ENCODE assay signal across 8 cellular contexts in the genomic region with DNA sequence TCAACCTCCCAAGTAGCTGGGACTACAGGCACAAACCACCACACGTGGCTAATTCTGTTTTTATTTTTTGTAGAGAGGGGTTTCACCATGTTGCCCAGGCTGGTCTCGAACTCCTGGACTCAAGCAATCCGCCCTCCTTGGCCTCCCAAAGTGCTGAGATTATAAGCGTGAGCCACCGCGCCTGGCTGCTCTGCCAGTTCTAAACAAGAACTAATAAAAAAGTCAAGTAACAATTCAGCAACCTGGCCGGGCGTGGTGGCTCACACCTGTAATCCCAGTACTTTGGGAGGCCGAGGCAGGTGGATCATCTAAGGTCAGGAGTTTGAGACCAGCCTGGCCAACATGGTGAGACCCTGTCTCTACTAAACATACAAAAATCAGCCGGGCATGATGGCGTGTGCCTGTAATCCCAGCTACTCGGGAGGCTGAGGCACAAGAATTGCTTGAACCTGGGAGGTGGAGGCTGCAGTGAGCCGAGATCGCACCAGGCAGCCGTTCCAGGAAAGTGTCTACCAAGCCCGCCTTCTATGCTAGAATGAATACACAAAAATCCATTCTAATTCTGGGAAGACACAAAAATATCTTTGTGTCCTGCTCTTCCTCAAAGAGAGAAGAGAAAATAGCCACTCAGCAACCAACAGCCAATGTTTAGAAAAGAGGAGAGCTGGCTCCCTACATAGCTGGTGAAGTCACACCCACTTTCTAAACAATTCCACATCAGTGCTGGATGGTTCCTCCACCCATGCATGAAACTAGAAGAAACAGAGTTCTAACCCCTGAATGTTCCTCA. TPM values are rescaled to one million over a fixed set of nuclear protein-coding genes. Genes with fewer than 3 reads are reported as not detected.
A peak's percentile ranks its signal among the peaks of the same experiment; 100 is the strongest.
DNase-seq lines count a peak whose midpoint lies in the region; ATAC-seq and TF ChIP-seq lines count a peak whose summit lies in the region.
"Not testable (repeated sequence)": the region's sequence is repeated elsewhere in the genome, so short reads cannot be mapped to it uniquely, and the experiment has no call there.
"Had no signal": no experiment of that assay in that cellular context is flagged by ENCODE, and none has a peak within 500 bp of the region (broad histone marks: within the 10 kb centered on the region; RNA-seq: fewer than 3 reads in every experiment).

No MANE protein-coding gene starts in this region.

- BruUV-seq in HCT116 (replicated peaks; lab: Mats Ljungman, UMichigan) = not testable (repeated sequence)

- TF ChIP-seq CTCF in HCT116 (IDR thresholded peaks at IDR 0.05 in 2 of 3, conservative IDR thresholded peaks at IDR 0.05 in 1 of 3; ENCODE audit: borderline replicate concordance in 1 of 3, insufficient read depth in 1 of 3, low read depth in 2 of 3, low read length in 2 of 3); esophagus squamous epithelium (IDR thresholded peaks at IDR 0.05); hepatocyte (IDR thresholded peaks at IDR 0.05; ENCODE audit: poor library complexity); ovary (IDR thresholded peaks at IDR 0.05): not testable (repeated sequence)

- not testable (repeated sequence) for H3K9me3 ChIP-seq in HCT116 (ENCODE audit: control insufficient read depth in 1 of 2, insufficient read depth in 1 of 2, low read depth in 1 of 2, low read length in 2 of 2); esophagus squamous epithelium; hepatocyte (ENCODE audit: low read depth); ovary

- TF ChIP-seq RAD21 in HCT116 (IDR thresholded peaks at IDR 0.05; ENCODE audit: low read depth) = not testable (repeated sequence)

- H3K4me1 Mint-ChIP-seq in stimulated activated naive B cell treated with anti-CD40 and anti-IgM and Interleukin-4, amounts not matched to agents 10 μg/mL and 1 μg/mL and 100 μg/mL, for 72 hours = not testable (repeated sequence)

- not testable (repeated sequence) for H3K27me3 Mint-ChIP-seq in stimulated activated naive B cell treated with anti-CD40 and anti-IgM and Interleukin-4, amounts not matched to agents 10 μg/mL and 1 μg/mL and 100 μg/mL, for 72 hours

- H2AFZ ChIP-seq in HCT116 (ENCODE audit: low read depth, low read length, poor library complexity, severe bottlenecking); hepatocyte: not testable (repeated sequence)

- not testable (repeated sequence) for H4K20me1 ChIP-seq in HCT116 (ENCODE audit: insufficient read depth); hepatocyte (ENCODE audit: insufficient read depth, poor library complexity, severe bottlenecking)

- not testable (repeated sequence) for H3K27ac ChIP-seq in HCT116 (ENCODE audit: low read depth, low read length)
- H3K27ac ChIP-seq in angular gyrus (ENCODE audit: low read depth, low read length) (peak overlapping the region; percentile 67), esophagus squamous epithelium (peak overlapping the region in 3 of 4 donors; percentile 53 to 58 (median 55)), hepatocyte (peak overlapping the region; percentile 23), ovary (peak overlapping the region; percentile 16 to 56)

- H3K4me1 ChIP-seq in HCT116 (ENCODE audit: control insufficient read depth in 1 of 2, insufficient read depth in 2 of 2, low read length in 2 of 2); hepatocyte (ENCODE audit: insufficient read depth): not testable (repeated sequence)
- H3K4me1 ChIP-seq in esophagus squamous epithelium (peaks cover 0 to 22% (median 0%) of the 10 kb centered on the region in 3 donors), ovary (ENCODE audit: insufficient read depth) (peaks cover 19% of the 10 kb centered on the region)

- H3K79me2 ChIP-seq in HCT116 (ENCODE audit: insufficient read depth, low read length); hepatocyte: not testable (repeated sequence)

- intact Hi-C loops in HCT116 (cut with micrococcal nuclease); esophagus squamous epithelium (cut with DNase I): not testable (repeated sequence)
- intact Hi-C loops in ovary (cut with DNase I) = loop anchor here in 2 of 4 donors (10.0 kb wide), 2 partner anchors 47 to 327 kb away; a partner anchor contains a TSS

- H3K9me3 Mint-ChIP-seq in stimulated activated naive B cell treated with anti-CD40 and anti-IgM and Interleukin-4, amounts not matched to agents 10 μg/mL and 1 μg/mL and 100 μg/mL, for 72 hours = not testable (repeated sequence)

- not testable (repeated sequence) for H3K4me3 Mint-ChIP-seq in stimulated activated naive B cell treated with anti-CD40 and anti-IgM and Interleukin-4, amounts not matched to agents 10 μg/mL and 1 μg/mL and 100 μg/mL, for 72 hours

- H3K4me2 ChIP-seq in HCT116 (ENCODE audit: low read length); hepatocyte: not testable (repeated sequence)

- CTCF ChIA-PET in HCT116 (lab: Charles Lee) = interaction anchor here (1.4 kb wide), 1 partner anchor 9 kb away, joined by 3 read pairs; no protein-coding TSS in a partner anchor

- 94 to 95% methylated on average over 9 to 11 of the region's 16 CpGs for WGBS in esophagus squamous epithelium, 2 donors
- WGBS in hepatocyte (ENCODE audit: low lambda C conversion rate, missing lambda C conversion rate) = 93% methylated on average over 16 of the region's 16 CpGs
- 71 to 79% (median 78%) methylated on average over 16 of the region's 16 CpGs for WGBS in ovary, 3 donors

- not testable (repeated sequence) for H3K4me3 ChIP-seq in HCT116 (replicated peaks in 1 of 2; ENCODE audit: low read depth in 1 of 2, low read length in 2 of 2); esophagus squamous epithelium; hepatocyte; ovary

- H3K27me3 ChIP-seq in HCT116 (ENCODE audit: insufficient read depth, low read length); esophagus squamous epithelium; hepatocyte; ovary: not testable (repeated sequence)

- peak overlapping the region; percentile 20 for H3K27ac Mint-ChIP-seq in stimulated activated naive B cell treated with anti-CD40 and anti-IgM and Interleukin-4, amounts not matched to agents 10 μg/mL and 1 μg/mL and 100 μg/mL, for 72 hours

- H3K36me3 ChIP-seq in HCT116 (ENCODE audit: control insufficient read depth in 1 of 2, insufficient read depth in 2 of 2, low read length in 2 of 2) = peaks cover 46 to 53% of the 10 kb centered on the region in 2 experiments
- peaks cover 27 to 100% (median 53%) of the 10 kb centered on the region in 3 donors for H3K36me3 ChIP-seq in esophagus squamous epithelium
- not testable (repeated sequence) for H3K36me3 ChIP-seq in hepatocyte (replicated peaks; ENCODE audit: insufficient read depth, low read depth); ovary

- RAD21 ChIA-PET in HCT116 (lab: Charles Lee; ENCODE audit: low non-redundant PET in 1 of 2, low total read pairs in 2 of 2, uncharacterized antibody in 2 of 2, unreplicated experiment in 2 of 2) = not testable (repeated sequence)

- 0 out of 2 replicates have a peak, but pooled peaks have one; percentile 17 for ATAC-seq in HCT116
- not testable (repeated sequence) for ATAC-seq in stimulated activated naive B cell treated with anti-CD40 and anti-IgM and Interleukin-4, amounts not matched to agents 10 μg/mL and 1 μg/mL and 100 μg/mL, for 72 hours (replicated peaks)

- not testable (repeated sequence) for DNase-seq in HCT116 (ENCODE audit: low read depth, low spot score); esophagus squamous epithelium (lab: John Stamatoyannopoulos, UW); hepatocyte (ENCODE audit: low spot score); ovary; stimulated activated naive B cell treated with anti-CD40 and anti-IgM and Interleukin-4, amounts not matched to agents 10 μg/mL and 1 μg/mL and 100 μg/mL, for 72 hours
- peak; percentile 45 for DNase-seq in medulla oblongata (ENCODE audit: extremely low spot score)

- TF ChIP-seq POLR2A in HCT116 (IDR thresholded peaks at IDR 0.05; ENCODE audit: borderline replicate concordance, extremely low read depth, insufficient read depth, insufficient read length); esophagus squamous epithelium (IDR thresholded peaks at IDR 0.05); ovary (IDR thresholded peaks at IDR 0.05): not testable (repeated sequence)

- not testable (repeated sequence) for H3K9ac ChIP-seq in HCT116 (ENCODE audit: low read length)

- TF ChIP-seq EP300 in ovary (IDR thresholded peaks at IDR 0.05) = not testable (repeated sequence)

- peaks cover 26 to 46% of the 10 kb centered on the region in 2 donors for H3K36me3 Mint-ChIP-seq in stimulated activated naive B cell treated with anti-CD40 and anti-IgM and Interleukin-4, amounts not matched to agents 10 μg/mL and 1 μg/mL and 100 μg/mL, for 72 hours

- POLR2A ChIA-PET in HCT116 (lab: Charles Lee) = not testable (repeated sequence)

- not testable (repeated sequence) for H3K9me2 ChIP-seq in HCT116 (ENCODE audit: insufficient read depth); hepatocyte (replicated peaks; ENCODE audit: insufficient read depth)

RNA-seq across cellular contexts. Expression of a gene that starts 19.4 kb away (rescaled TPM):
- 66.6 TPM for total RNA-seq in HCT116 (2021; ENCODE audit: unreplicated experiment)
- polyA plus RNA-seq in HCT116 (2012) = 58.0 and 62.6 TPM in 2 replicates
- total RNA-seq in esophagus squamous epithelium = 10 to 100 TPM; 18.7 to 38.0 (median 34.7) TPM
- 33.0 and 35.8 TPM in 2 replicates for total RNA-seq in hepatocyte
- 28.6 and 33.2 TPM in 2 replicates for polyA plus RNA-seq in hepatocyte
- total RNA-seq in ovary = 10 to 100 TPM; 22.5 to 53.9 (median 34.4) TPM
- polyA plus RNA-seq in ovary = 10 to 100 TPM; 15.0 to 36.7 TPM

RNA-seq across cellular contexts. Expression of a gene that starts 19.7 kb away (rescaled TPM):
- total RNA-seq in HCT116 (2021; ENCODE audit: unreplicated experiment) = 79.3 TPM
- 42.9 and 48.8 TPM in 2 replicates for polyA plus RNA-seq in HCT116 (2012)
- 10 to 100 TPM; 25.4 to 48.3 (median 34.2) TPM for total RNA-seq in esophagus squamous epithelium
- 19.7 and 20.8 TPM in 2 replicates for total RNA-seq in hepatocyte
- polyA plus RNA-seq in hepatocyte = 24.9 and 28.7 TPM in 2 replicates
- 10 to 100 TPM; 14.3 to 49.1 (median 29.9) TPM for total RNA-seq in ovary
- polyA plus RNA-seq in ovary = 10 to 100 TPM; 23.2 to 25.3 TPM

RNA-seq across cellular contexts. Expression of a gene that starts 21.9 kb away (rescaled TPM):
- total RNA-seq in HCT116 (2021; ENCODE audit: unreplicated experiment) (107 TPM), esophagus squamous epithelium (100 to 1,000 TPM in 1 of 4 donors, 10 to 100 TPM in 3; 52.4 to 121 (median 88.3) TPM), hepatocyte (138 and 175 TPM in 2 replicates), ovary (100 to 1,000 TPM in 5 of 7 donors, 10 to 100 TPM in 2; 86.7 to 139 (median 120) TPM)
- 118 and 134 TPM in 2 replicates for polyA plus RNA-seq in HCT116 (2012)
- polyA plus RNA-seq in hepatocyte (140 and 166 TPM in 2 replicates), ovary (100 to 1,000 TPM in 1 of 2 donors, 10 to 100 TPM in 1; 78.7 to 118 TPM)

RNA-seq across cellular contexts. Expression of a gene that starts 56.6 kb away (rescaled TPM):
- total RNA-seq in HCT116 (2021; ENCODE audit: unreplicated experiment) = 1.7 TPM
- 0.74 and 0.86 TPM in 2 replicates for polyA plus RNA-seq in HCT116 (2012)
- total RNA-seq in esophagus squamous epithelium = 1 to 10 TPM in 3 of 4 donors, under 1 TPM in 1; 0.50 to 2.4 (median 2.0) TPM
- total RNA-seq in hepatocyte = 1.2 and 2.3 TPM in 2 replicates
- 0.46 and 1.5 TPM in 2 replicates for polyA plus RNA-seq in hepatocyte
- total RNA-seq in ovary = 1 to 10 TPM; 1.7 to 3.5 (median 2.0) TPM
- polyA plus RNA-seq in ovary = under 1 TPM; 0.23 to 0.96 TPM
- polyA plus RNA-seq: CD4-positive, alpha-beta memory T cell had no signal
